ENCODE assay signal across 8 cellular contexts in the genomic region with DNA sequence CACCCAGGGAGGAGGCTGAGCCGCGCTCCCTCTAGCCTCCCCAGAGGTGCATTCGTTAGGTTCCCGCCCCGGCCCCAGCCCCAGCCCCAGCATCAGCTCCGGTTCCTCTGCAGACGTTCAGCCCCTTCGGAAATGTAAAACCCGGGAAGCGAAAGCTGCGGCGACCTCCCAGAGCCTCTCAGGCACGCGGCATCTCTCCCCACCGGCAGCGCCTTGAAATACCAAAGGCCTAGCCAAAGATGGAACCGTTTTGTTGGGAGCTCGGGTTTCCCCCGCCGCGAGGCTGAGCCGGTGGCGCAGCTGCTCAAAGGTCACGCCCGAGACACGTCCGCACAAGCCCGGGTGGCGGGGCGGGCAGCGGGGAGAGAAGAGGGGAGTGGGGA.
A peak's percentile ranks its signal among the peaks of the same experiment; 100 is the strongest.
DNase-seq lines count a peak whose midpoint lies in the region; ATAC-seq, FAIRE-seq and TF ChIP-seq lines count a peak whose summit lies in the region.

No MANE protein-coding gene starts in this region.

- no peak overlapping the region for H3K27ac Mint-ChIP-seq in astrocyte (ENCODE audit: unreplicated experiment)

- TF ChIP-seq CTCF in GM10248 (IDR thresholded peaks at IDR 0.05; ENCODE audit: control extremely low read depth, extremely low read depth, low read depth, missing control alignments) (no peak), astrocyte (IDR thresholded peaks at IDR 0.05; ENCODE audit: insufficient read depth, low read depth, low read length) (no peak), smooth muscle cell (IDR thresholded peaks at IDR 0.05; ENCODE audit: borderline replicate concordance, insufficient read depth, poor library complexity, severe bottlenecking) (no peak)

- H3K36me3 ChIP-seq in astrocyte (ENCODE audit: insufficient read depth, low read length), result no peaks in the 10 kb centered on the region
- no peaks in the 10 kb centered on the region for H3K36me3 ChIP-seq in smooth muscle cell (ENCODE audit: low read depth)

- H3K9ac ChIP-seq in astrocyte (ENCODE audit: low read length) (no peak overlapping the region), smooth muscle cell (ENCODE audit: low read depth) (no peak overlapping the region)

- H3K9me3 Mint-ChIP-seq in astrocyte (ENCODE audit: unreplicated experiment), result peaks cover 3% of the 10 kb centered on the region

- POLR2A ChIA-PET in GM10248 (lab: Yijun Ruan, JAX), result interaction anchor here (0.5 kb wide), 1 partner anchor 244 kb away, joined by 3 read pairs; no protein-coding TSS in a partner anchor

- peak overlapping the region; percentile 72 for H2AFZ ChIP-seq in astrocyte (ENCODE audit: low read depth, low read length)
- peak overlapping the region; percentile 32 for H2AFZ ChIP-seq in smooth muscle cell (ENCODE audit: low read depth)

- peak overlapping the region; percentile 12 for H3K4me3 ChIP-seq in astrocyte (ENCODE audit: insufficient read depth, low read depth, low read length)
- peak overlapping the region; percentile 45 for H3K4me3 ChIP-seq in smooth muscle cell

- peak overlapping the region; percentile 28 for H3K4me3 Mint-ChIP-seq in astrocyte (ENCODE audit: unreplicated experiment)

- H3K79me2 ChIP-seq in astrocyte (ENCODE audit: insufficient read depth, low read length) (no peaks in the 10 kb centered on the region), smooth muscle cell (ENCODE audit: low read depth) (no peaks in the 10 kb centered on the region)

- ATAC-seq in HG02588 (IDR thresholded peaks at IDR 0.05; ENCODE audit: unreplicated experiment), result peak; percentile 82
- no peak for ATAC-seq in GM21367 (IDR thresholded peaks at IDR 0.05; ENCODE audit: unreplicated experiment)

- H3K4me1 Mint-ChIP-seq in astrocyte (ENCODE audit: low read depth, unreplicated experiment), result peaks cover 5% of the 10 kb centered on the region

- H4K20me1 ChIP-seq in astrocyte (ENCODE audit: insufficient read depth, low read length), result no peaks in the 10 kb centered on the region
- no peaks in the 10 kb centered on the region for H4K20me1 ChIP-seq in smooth muscle cell (ENCODE audit: low read depth)

- peaks cover 4% of the 10 kb centered on the region for H3F3A ChIP-seq in smooth muscle cell (ENCODE audit: low read depth)

- peak overlapping the region; percentile 79 for H3K4me2 ChIP-seq in astrocyte (ENCODE audit: low read length)
- H3K4me2 ChIP-seq in smooth muscle cell, result peak overlapping the region; percentile 81

- DNase-seq in GM10248 (ENCODE audit: extremely low spot score), result peak; percentile 73
- DNase-seq in NCI-H69 (lab: John Stamatoyannopoulos, UW), result peak; percentile 96
- DNase-seq in astrocyte (ENCODE audit: low read depth), result peak; percentile 61
- DNase-seq in iPS-NIHi7 (ENCODE audit: extremely low spot score), result peak; percentile 75
- DNase-seq in smooth muscle cell (lab: John Stamatoyannopoulos, UW; ENCODE audit: unreplicated experiment), result no peak
- DNase-seq in central memory CD4-positive, alpha-beta T cell, result no peak

- no peak for FAIRE-seq in astrocyte (lab: Jason Lieb, UNC)

- WGBS in smooth muscle cell (ENCODE audit: low lambda C conversion rate), result 2% methylated on average over 27 of the region's 31 CpGs

- H3K27ac ChIP-seq in astrocyte (ENCODE audit: low read depth, low read length) (no peak overlapping the region), smooth muscle cell (ENCODE audit: low read depth) (no peak overlapping the region)

- peaks cover 66% of the 10 kb centered on the region for H3K27me3 Mint-ChIP-seq in astrocyte (ENCODE audit: low read depth, unreplicated experiment)

- H3K27me3 ChIP-seq in astrocyte (ENCODE audit: insufficient read depth, low read length) (peaks cover 2% of the 10 kb centered on the region), smooth muscle cell (ENCODE audit: low read depth) (no peaks in the 10 kb centered on the region)

- H3K9me3 ChIP-seq in astrocyte (ENCODE audit: insufficient read depth, low read depth, low read length) (no peaks in the 10 kb centered on the region), smooth muscle cell (replicated peaks; ENCODE audit: low read depth) (no peaks in the 10 kb centered on the region)

- peaks cover 4% of the 10 kb centered on the region for H3K4me1 ChIP-seq in astrocyte (ENCODE audit: insufficient read depth, low read length)
- peaks cover 5% of the 10 kb centered on the region for H3K4me1 ChIP-seq in smooth muscle cell (ENCODE audit: low read depth)

- CTCF ChIA-PET in GM10248 (lab: Yijun Ruan, JAX), result interaction anchor here (1.2 to 3.1 kb wide), 4 partner anchors 12 to 46 kb away, joined by 3 to 17 read pairs (median 6); no protein-coding TSS in a partner anchor

- H3K36me3 Mint-ChIP-seq in astrocyte (ENCODE audit: low read depth, unreplicated experiment), result peaks cover 1% of the 10 kb centered on the region

Comparison
In these comparisons a context has a peak if more than half of its experiments do, and no peak if none do; other contexts are left out.
1. DNase-seq: peak in GM10248 (single experiment), NCI-H69 (single experiment), astrocyte (single experiment) and iPS-NIHi7 (single experiment); none in smooth muscle cell (single experiment) and central memory CD4-positive, alpha-beta T cell (single experiment).